1 cellular context compared by ENCODE assay signal in genomic region chr4:88792268-88792781, GRCh38.
TF ChIP-seq lines count a peak whose summit lies in the region.

No MANE protein-coding gene starts in this region.

TF ChIP-seq in GM12878, 131 proteins besides CTCF, POLR2A, EP300 and RAD21 (continued from another document):
- TF ChIP-seq, protein P1, sequence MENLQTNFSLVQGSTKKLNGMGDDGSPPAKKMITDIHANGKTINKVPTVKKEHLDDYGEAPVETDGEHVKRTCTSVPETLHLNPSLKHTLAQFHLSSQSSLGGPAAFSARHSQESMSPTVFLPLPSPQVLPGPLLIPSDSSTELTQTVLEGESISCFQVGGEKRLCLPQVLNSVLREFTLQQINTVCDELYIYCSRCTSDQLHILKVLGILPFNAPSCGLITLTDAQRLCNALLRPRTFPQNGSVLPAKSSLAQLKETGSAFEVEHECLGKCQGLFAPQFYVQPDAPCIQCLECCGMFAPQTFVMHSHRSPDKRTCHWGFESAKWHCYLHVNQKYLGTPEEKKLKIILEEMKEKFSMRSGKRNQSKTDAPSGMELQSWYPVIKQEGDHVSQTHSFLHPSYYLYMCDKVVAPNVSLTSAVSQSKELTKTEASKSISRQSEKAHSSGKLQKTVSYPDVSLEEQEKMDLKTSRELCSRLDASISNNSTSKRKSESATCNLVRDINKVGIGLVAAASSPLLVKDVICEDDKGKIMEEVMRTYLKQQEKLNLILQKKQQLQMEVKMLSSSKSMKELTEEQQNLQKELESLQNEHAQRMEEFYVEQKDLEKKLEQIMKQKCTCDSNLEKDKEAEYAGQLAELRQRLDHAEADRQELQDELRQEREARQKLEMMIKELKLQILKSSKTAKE (IDR thresholded peaks at IDR 0.05; ENCODE audit: low read depth, poor library complexity, severe bottlenecking), result peak; percentile 9
- peak; percentile 26; the same call in 1 of the 2 replicates for TF ChIP-seq BCL11A (IDR thresholded peaks at IDR 0.05; ENCODE audit: low read depth, low read length)
- TF ChIP-seq RUNX3 (IDR thresholded peaks at IDR 0.05; ENCODE audit: low read length), result 0 out of 2 replicates have a peak, but pooled peaks have one; percentile 21
- no peak for TF ChIP-seq TCF3 (IDR thresholded peaks at IDR 0.05; ENCODE audit: borderline replicate concordance, insufficient read depth, low read depth, low read length)
- peak; percentile 59; the same call in 1 of the 2 replicates for TF ChIP-seq DPF2 (IDR thresholded peaks at IDR 0.05)
